In the genomic region with DNA sequence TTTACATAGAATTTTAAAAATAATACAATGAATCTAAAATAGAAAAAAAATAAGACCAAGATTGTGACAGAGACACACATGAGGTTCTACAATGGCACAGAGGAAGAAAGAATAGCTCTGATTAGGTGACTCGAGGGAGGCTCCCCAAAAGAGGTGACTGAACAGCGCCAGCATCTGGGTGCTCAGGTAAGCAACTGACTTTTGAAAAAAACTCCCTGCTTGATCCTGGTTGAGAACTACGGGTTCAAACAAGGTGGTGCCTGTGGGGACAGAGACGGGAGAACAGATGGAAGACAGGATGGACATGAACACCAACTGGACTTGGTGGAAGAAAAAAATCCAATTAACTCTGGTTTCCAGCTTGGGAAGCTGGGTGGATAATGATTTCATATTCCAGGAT, we compare ENCODE assay signal across 1 cellular context.
TF ChIP-seq lines count a peak whose summit lies in the region.

No MANE protein-coding gene starts in this region.

TF ChIP-seq in HCT116, 20 proteins besides CTCF, POLR2A, EP300 and RAD21 (continued from another document):
- TF ChIP-seq, protein P1, sequence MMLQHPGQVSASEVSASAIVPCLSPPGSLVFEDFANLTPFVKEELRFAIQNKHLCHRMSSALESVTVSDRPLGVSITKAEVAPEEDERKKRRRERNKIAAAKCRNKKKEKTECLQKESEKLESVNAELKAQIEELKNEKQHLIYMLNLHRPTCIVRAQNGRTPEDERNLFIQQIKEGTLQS (IDR thresholded peaks at IDR 0.05), result no peak
- no peak for TF ChIP-seq EZH2phosphoT487 (IDR thresholded peaks at IDR 0.05; ENCODE audit: borderline replicate concordance)
- no peak for TF ChIP-seq EZH2 (IDR thresholded peaks at IDR 0.05)
- TF ChIP-seq YY1 (IDR thresholded peaks at IDR 0.05; ENCODE audit: extremely low read depth, insufficient replicate concordance, low read depth, low read length), result no peak
- TF ChIP-seq JUND (IDR thresholded peaks at IDR 0.05), result no peak
- no peak for TF ChIP-seq SIN3A (IDR thresholded peaks at IDR 0.05; ENCODE audit: low read depth)
- TF ChIP-seq EGR1 (IDR thresholded peaks at IDR 0.05; ENCODE audit: low read depth), result no peak
- TF ChIP-seq, protein P2, sequence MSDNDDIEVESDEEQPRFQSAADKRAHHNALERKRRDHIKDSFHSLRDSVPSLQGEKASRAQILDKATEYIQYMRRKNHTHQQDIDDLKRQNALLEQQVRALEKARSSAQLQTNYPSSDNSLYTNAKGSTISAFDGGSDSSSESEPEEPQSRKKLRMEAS (IDR thresholded peaks at IDR 0.05), result no peak
- no peak for TF ChIP-seq CBX3 (IDR thresholded peaks at IDR 0.05; ENCODE audit: low read depth)
- no peak for TF ChIP-seq SP1 (IDR thresholded peaks at IDR 0.05; ENCODE audit: low read depth)
